In genomic region chr17:47649972-47650524, GRCh38 we compare ENCODE assay signal across 1 cellular context.
TF ChIP-seq lines count a peak whose summit lies in the region.

No MANE protein-coding gene starts in this region.

TF ChIP-seq in GM12878, 131 proteins besides CTCF, POLR2A, EP300 and RAD21:
- TF ChIP-seq PRDM15 (CRISPR knock-in tag; IDR thresholded peaks at IDR 0.05) = no peak
- TF ChIP-seq BCL11A (IDR thresholded peaks at IDR 0.05; ENCODE audit: low read depth, low read length) = no peak
- TF ChIP-seq SPI1 (IDR thresholded peaks at IDR 0.05; ENCODE audit: borderline replicate concordance, insufficient read depth, low read depth, low read length) = no peak
- peak; percentile 16; the same call in 1 of the 2 replicates for TF ChIP-seq TCF7 (IDR thresholded peaks at IDR 0.05; ENCODE audit: borderline replicate concordance)
- TF ChIP-seq PAX5 (IDR thresholded peaks at IDR 0.05; ENCODE audit: borderline replicate concordance, low read depth, low read length) = no peak
- no peak for TF ChIP-seq KLF5 (IDR thresholded peaks at IDR 0.05; ENCODE audit: partially characterized antibody)
- 0 out of 2 replicates have a peak, but pooled peaks have one; percentile 53 for TF ChIP-seq MLLT1 (IDR thresholded peaks at IDR 0.05)
- no peak for TF ChIP-seq ZBTB11 (CRISPR knock-in tag; IDR thresholded peaks at IDR 0.05)
- peak; percentile 58 for TF ChIP-seq NR2F1 (conservative IDR thresholded peaks at IDR 0.05)
- TF ChIP-seq NFIC (IDR thresholded peaks at IDR 0.05; ENCODE audit: low read depth, low read length) = no peak
- TF ChIP-seq BHLHE40 (IDR thresholded peaks at IDR 0.05; ENCODE audit: borderline replicate concordance in 1 of 2, low read depth in 2 of 2, low read length in 1 of 2) = peak in 1 of 2 experiments; percentile 29; a peak in 1 of 4 replicates
- no peak for TF ChIP-seq SUPT20H (IDR thresholded peaks at IDR 0.05; ENCODE audit: borderline replicate concordance, control insufficient read depth, low read depth, low read length)
- TF ChIP-seq SMARCA5 (IDR thresholded peaks at IDR 0.05) = 0 out of 2 replicates have a peak, but pooled peaks have one; percentile 20
- no peak for TF ChIP-seq ZNF217 (IDR thresholded peaks at IDR 0.05)
- peak; percentile 34 for TF ChIP-seq MEF2B (IDR thresholded peaks at IDR 0.05; ENCODE audit: partially characterized antibody, poor library complexity, severe bottlenecking)
- TF ChIP-seq BCL3 (IDR thresholded peaks at IDR 0.05; ENCODE audit: borderline replicate concordance, insufficient read depth, low read depth, low read length, poor library complexity, severe bottlenecking) = no peak
- no peak for TF ChIP-seq USF1 (IDR thresholded peaks at IDR 0.05; ENCODE audit: borderline replicate concordance, extremely low read length, insufficient read depth, low read depth, low read length)
- TF ChIP-seq CHD4 (IDR thresholded peaks at IDR 0.05) = no peak
